In the genomic region with DNA sequence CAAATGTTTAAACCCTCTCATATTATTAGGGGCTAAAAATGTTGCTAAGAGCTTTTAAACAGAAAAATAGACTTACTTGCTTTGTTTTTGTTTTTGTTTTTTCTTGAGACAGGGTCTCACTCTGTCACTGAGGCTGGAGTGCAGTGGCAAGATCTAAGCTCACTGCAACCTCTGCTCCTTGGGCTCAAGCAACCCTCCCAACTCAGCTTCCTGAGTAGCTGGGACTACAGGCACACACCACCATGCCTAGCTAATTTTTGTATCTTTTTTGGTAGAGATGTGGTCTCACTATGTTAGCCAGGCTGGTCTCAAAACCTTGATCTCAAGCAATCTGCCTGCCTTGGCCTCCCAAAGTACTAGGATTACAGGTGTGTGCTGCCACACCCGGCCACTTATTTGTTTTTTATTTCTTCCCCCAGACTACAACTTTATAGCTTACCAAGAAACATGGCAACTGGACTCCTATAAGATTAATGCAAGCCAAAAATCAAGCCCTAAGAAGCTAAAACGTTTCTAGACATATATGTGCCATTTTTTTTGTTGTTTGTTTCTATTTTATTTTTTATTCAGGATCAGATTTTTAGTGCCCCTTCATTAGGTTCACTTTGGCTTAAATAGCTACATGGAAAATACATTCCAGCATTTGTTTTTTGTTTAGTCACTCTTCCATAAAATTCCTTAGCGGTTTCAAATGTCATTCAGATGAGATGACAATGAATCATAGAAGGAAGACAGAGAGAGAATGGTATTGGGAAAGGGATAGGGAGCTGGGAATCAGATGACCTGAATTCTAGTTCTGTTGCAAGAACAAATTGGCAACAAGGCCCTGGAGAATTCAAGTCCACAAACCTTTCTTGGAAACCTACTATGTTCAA, we compare ENCODE assay signal across 11 cellular contexts.
DNase-seq lines count a peak whose midpoint lies in the region; ATAC-seq and TF ChIP-seq lines count a peak whose summit lies in the region.
"Had no signal": no experiment of that assay in that cellular context is flagged by ENCODE, and none has a peak within 500 bp of the region (broad histone marks: within the 10 kb centered on the region; RNA-seq: fewer than 3 reads in every experiment).

No MANE protein-coding gene starts in this region.

- H3K56ac ChIP-seq in mesendoderm (ENCODE audit: low read length), result no peak overlapping the region

- H3K4me1 ChIP-seq in mesendoderm (ENCODE audit: control insufficient read depth, low read depth, low read length), result no peaks in the 10 kb centered on the region

- CTCF ChIA-PET in BJ (lab: Yijun Ruan, JAX), result interaction anchor here (0.8 to 1.1 kb wide), 3 partner anchors 21 to 95 kb away, joined by 3 to 4 read pairs (median 3); no protein-coding TSS in a partner anchor

- no peak overlapping the region for H2BK15ac ChIP-seq in mesendoderm (replicated peaks; ENCODE audit: low read depth)

- intact Hi-C loops in left ventricle myocardium superior (cut with micrococcal nuclease), result no loop called here

- H3K27ac ChIP-seq in mesendoderm (ENCODE audit: low read depth, low read length), result no peak overlapping the region

- H3K4ac ChIP-seq in mesendoderm (ENCODE audit: low read depth, low read length), result no peak overlapping the region

- no peak overlapping the region for H3K4me2 ChIP-seq in mesendoderm (ENCODE audit: low read length)

- no peak for TF ChIP-seq CTCF in BJ (IDR thresholded peaks at IDR 0.05; ENCODE audit: insufficient read depth, low read depth, low read length)
- no peak for TF ChIP-seq CTCF in cardiac fibroblast (IDR thresholded peaks at IDR 0.05; ENCODE audit: low read depth, low read length)

- H4K8ac ChIP-seq in mesendoderm (ENCODE audit: low read depth, low read length), result no peak overlapping the region

- H3K36me3 ChIP-seq in BJ (ENCODE audit: control insufficient read depth, insufficient read depth, low read length) (no peaks in the 10 kb centered on the region), mesendoderm (ENCODE audit: control insufficient read depth, insufficient read depth, low read length) (no peaks in the 10 kb centered on the region)

- DNase-seq in BJ (ENCODE audit: low read depth) (peak; percentile 88), LoVo (ENCODE audit: low spot score) (peak; percentile 88), cardiac fibroblast (ENCODE audit: low read depth in 2 of 2) (peak; percentile 80 to 93), mesendoderm (peak; percentile 56), left ventricle myocardium superior (no peak), NCI-H69 (lab: John Stamatoyannopoulos, UW) (no peak), NCI-H2107 (lab: John Stamatoyannopoulos, UW) (no peak)
- DNase-seq: CD4-positive, alpha-beta T cell; NCI-H526 treated with DMSO at 0.1 percent for 48 hours; T-helper 17 cell had no signal

- no peaks in the 10 kb centered on the region for H3K79me2 ChIP-seq in mesendoderm (ENCODE audit: control insufficient read depth, insufficient read depth, low read length)

- no peak overlapping the region for H2BK120ac ChIP-seq in mesendoderm (ENCODE audit: low read depth, low read length)

- H3K9ac ChIP-seq in mesendoderm (ENCODE audit: low read length), result no peak overlapping the region

- POLR2A ChIA-PET in BJ (lab: Charles Lee), result interaction anchor here (0.9 to 1.1 kb wide), 2 partner anchors 18 to 24 kb away, joined by 3 to 4 read pairs; no protein-coding TSS in a partner anchor

- H3K4me3 ChIP-seq in BJ (ENCODE audit: low read depth, low read length) (no peak overlapping the region), cardiac fibroblast (replicated peaks in 1 of 2; ENCODE audit: low read depth in 2 of 2, low read length in 2 of 2) (no peak overlapping the region), mesendoderm (ENCODE audit: low read length) (no peak overlapping the region)

- H2AK5ac ChIP-seq in mesendoderm (ENCODE audit: low read length), result no peak overlapping the region

- H4K5ac ChIP-seq in mesendoderm (ENCODE audit: low read length), result no peak overlapping the region

- ATAC-seq in left ventricle myocardium superior (no peak), GM18517 (IDR thresholded peaks at IDR 0.05; ENCODE audit: unreplicated experiment) (no peak)
- ATAC-seq: T-helper 17 cell had no signal

- no CpG with 5 or more reads among the region's 3 CpGs for WGBS in mesendoderm (ENCODE audit: extremely low coverage, insufficient coverage, low lambda C conversion rate)

- H3K18ac ChIP-seq in mesendoderm (ENCODE audit: low read length), result no peak overlapping the region

- no peak overlapping the region for H3K23ac ChIP-seq in mesendoderm (ENCODE audit: low read length)

- no peaks in the 10 kb centered on the region for H3K79me1 ChIP-seq in mesendoderm (ENCODE audit: low read length)

- H3K27me3 ChIP-seq in BJ (ENCODE audit: control insufficient read depth, insufficient read depth, low read length) (no peaks in the 10 kb centered on the region), mesendoderm (ENCODE audit: insufficient read depth, low read length, poor library complexity) (no peaks in the 10 kb centered on the region)

- H2BK5ac ChIP-seq in mesendoderm (ENCODE audit: low read length), result no peak overlapping the region

Comparison
In these comparisons a context has a peak if more than half of its experiments do, and no peak if none do; other contexts are left out.
1. DNase-seq: peak in BJ (single experiment), LoVo (single experiment), cardiac fibroblast (2 of 2) and mesendoderm (single experiment); none in left ventricle myocardium superior (single experiment), NCI-H69 (single experiment) and NCI-H2107 (single experiment).